8 cellular contexts compared by ENCODE assay signal in the genomic region with DNA sequence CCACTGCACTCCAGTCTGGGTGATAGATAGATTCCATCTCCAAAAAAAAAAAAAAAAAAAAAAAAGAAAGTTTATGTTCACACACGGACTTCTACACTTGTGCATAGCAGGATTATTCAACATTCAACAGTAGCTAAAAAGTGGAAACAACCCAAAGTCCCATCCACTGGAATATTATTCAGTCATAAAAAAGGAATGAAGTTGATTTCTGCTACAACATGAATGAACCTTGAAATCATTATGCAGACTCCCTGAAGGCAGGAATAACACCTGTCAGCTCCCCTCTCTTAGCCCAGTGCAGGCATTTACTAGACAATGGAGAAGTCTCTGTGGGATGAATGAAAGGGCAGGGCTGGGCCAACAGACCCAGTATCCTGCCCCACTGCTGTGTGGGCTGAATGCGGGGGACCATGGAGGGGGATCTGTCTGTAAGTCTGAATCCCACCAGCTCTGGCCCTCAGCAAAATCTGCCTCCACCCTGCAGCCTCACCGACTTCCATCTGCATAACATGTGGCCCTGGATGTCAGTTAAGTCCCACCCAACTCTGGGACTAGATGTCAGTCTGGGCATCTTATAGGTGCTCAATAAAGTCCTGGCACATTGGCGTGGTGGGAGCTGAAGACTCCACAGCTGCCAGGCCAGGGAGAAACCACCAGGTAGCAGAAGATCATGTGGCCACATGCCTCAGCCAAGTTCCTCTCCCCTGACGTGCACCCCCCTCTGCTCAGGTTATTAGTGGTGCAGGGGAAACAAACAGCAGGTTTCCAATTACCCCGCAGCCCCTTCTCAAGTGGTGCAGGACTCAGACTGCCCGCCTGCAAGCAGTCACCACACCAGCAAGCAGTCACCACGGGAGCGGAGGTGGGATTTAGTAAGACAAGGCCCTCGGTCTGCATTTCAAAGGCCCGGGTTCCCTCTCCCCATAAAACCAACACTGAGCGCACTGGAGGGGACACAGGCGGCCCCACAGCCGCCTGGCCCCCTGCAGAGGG. TPM values are rescaled to one million over a fixed set of nuclear protein-coding genes. Genes with fewer than 3 reads are reported as not detected.
DNase-seq lines count a peak whose midpoint lies in the region; ATAC-seq, FAIRE-seq and TF ChIP-seq lines count a peak whose summit lies in the region.

No MANE protein-coding gene starts in this region.

- H3K36me3 ChIP-seq in astrocyte (ENCODE audit: insufficient read depth, low read length), result no peaks in the 10 kb centered on the region
- H3K36me3 ChIP-seq in lung (ENCODE audit: control insufficient read depth in 2 of 2, insufficient read depth in 2 of 2, low read length in 2 of 2), result no peaks in the 10 kb centered on the region
- peaks cover 12% of the 10 kb centered on the region for H3K36me3 ChIP-seq in upper lobe of right lung

- H4K20me1 ChIP-seq in astrocyte (ENCODE audit: insufficient read depth, low read length), result no peaks in the 10 kb centered on the region

- H3K4me3 ChIP-seq in astrocyte (ENCODE audit: insufficient read depth, low read depth, low read length) (no peak overlapping the region), lung (no peak overlapping the region), upper lobe of right lung (peak overlapping the region; percentile 34)

- H3K27me3 ChIP-seq in astrocyte (ENCODE audit: insufficient read depth, low read length), result no peaks in the 10 kb centered on the region
- no peaks in the 10 kb centered on the region for H3K27me3 ChIP-seq in lung (ENCODE audit: control insufficient read depth, insufficient read depth)
- H3K27me3 ChIP-seq in upper lobe of right lung, result no peaks in the 10 kb centered on the region

- no peak for ATAC-seq in lung (ENCODE audit: insufficient read depth, low FRiP score)
- no peak for ATAC-seq in upper lobe of right lung
- no peak for ATAC-seq in GM18861 (IDR thresholded peaks at IDR 0.05; ENCODE audit: unreplicated experiment)

- H3K79me2 ChIP-seq in astrocyte (ENCODE audit: insufficient read depth, low read length), result peaks cover 6% of the 10 kb centered on the region

- 39 to 62% methylated on average over 14 of the region's 14 CpGs for WGBS in lung, 2 donors

- H2AFZ ChIP-seq in astrocyte (ENCODE audit: low read depth, low read length), result no peak overlapping the region

- H3K4me2 ChIP-seq in astrocyte (ENCODE audit: low read length), result peak overlapping the region; percentile 91

- peak overlapping the region; percentile 38 for H3K9ac ChIP-seq in astrocyte (ENCODE audit: low read length)

- TF ChIP-seq CTCF in astrocyte (IDR thresholded peaks at IDR 0.05; ENCODE audit: insufficient read depth, low read depth, low read length) (no peak), lung (IDR thresholded peaks at IDR 0.05; ENCODE audit: control extremely low read depth, extremely low read depth) (no peak), upper lobe of right lung (IDR thresholded peaks at IDR 0.05) (no peak)

- FAIRE-seq in astrocyte (lab: Jason Lieb, UNC), result no peak

- peak; percentile 38 for DNase-seq in activated naive CD4-positive, alpha-beta T cell treated with anti-CD3 and anti-CD28 coated beads, Interleukin-2, amount 10 ng/mL, durations not matched to agents 7 days and 5 days
- no peak for DNase-seq in activated naive CD4-positive, alpha-beta T cell (lab: John Stamatoyannopoulos, UW)
- DNase-seq in astrocyte (ENCODE audit: low read depth) (no peak), lung (ENCODE audit: low spot score) (no peak), upper lobe of right lung (no peak), occipital lobe (lab: John Stamatoyannopoulos, UW) (no peak), GDM1 (lab: John Stamatoyannopoulos, UW) (no peak)

- H3K4me1 ChIP-seq in astrocyte (ENCODE audit: insufficient read depth, low read length), result peaks cover 47% of the 10 kb centered on the region
- H3K4me1 ChIP-seq in lung (ENCODE audit: control insufficient read depth in 2 of 2, insufficient read depth in 2 of 2, low read length in 2 of 2), result peaks cover 12 to 22% of the 10 kb centered on the region in 2 donors
- H3K4me1 ChIP-seq in upper lobe of right lung, result peaks cover 54% of the 10 kb centered on the region

- peak overlapping the region; percentile 97 for H3K27ac Mint-ChIP-seq in activated naive CD4-positive, alpha-beta T cell treated with anti-CD3 and anti-CD28 coated beads, Interleukin-2, amount 10 ng/mL, durations not matched to agents 7 days and 5 days
- peak overlapping the region; percentile 78 for H3K27ac Mint-ChIP-seq in astrocyte (ENCODE audit: unreplicated experiment)

- intact Hi-C loops in upper lobe of right lung (cut with DNase I), result loop anchor here (10.0 kb wide), 1 partner anchor 53 kb away; no protein-coding TSS in a partner anchor

- H3K27me3 Mint-ChIP-seq in activated naive CD4-positive, alpha-beta T cell treated with anti-CD3 and anti-CD28 coated beads, Interleukin-2, amount 10 ng/mL, durations not matched to agents 7 days and 5 days, result peaks cover 4% of the 10 kb centered on the region
- peaks cover 4% of the 10 kb centered on the region for H3K27me3 Mint-ChIP-seq in astrocyte (ENCODE audit: low read depth, unreplicated experiment)

- peak overlapping the region; percentile 46 for H3K4me3 Mint-ChIP-seq in activated naive CD4-positive, alpha-beta T cell treated with anti-CD3 and anti-CD28 coated beads, Interleukin-2, amount 10 ng/mL, durations not matched to agents 7 days and 5 days
- no peak overlapping the region for H3K4me3 Mint-ChIP-seq in astrocyte (ENCODE audit: unreplicated experiment)

- peaks cover 42% of the 10 kb centered on the region for H3K4me1 Mint-ChIP-seq in activated naive CD4-positive, alpha-beta T cell treated with anti-CD3 and anti-CD28 coated beads, Interleukin-2, amount 10 ng/mL, durations not matched to agents 7 days and 5 days
- H3K4me1 Mint-ChIP-seq in astrocyte (ENCODE audit: low read depth, unreplicated experiment), result peaks cover 40% of the 10 kb centered on the region

- H3K9me3 ChIP-seq in astrocyte (ENCODE audit: insufficient read depth, low read depth, low read length), result no peaks in the 10 kb centered on the region
- H3K9me3 ChIP-seq in lung (ENCODE audit: control insufficient read depth in 2 of 2, insufficient read depth in 1 of 2, low read length in 1 of 2), result no peaks in the 10 kb centered on the region
- no peaks in the 10 kb centered on the region for H3K9me3 ChIP-seq in upper lobe of right lung

- H3K9me3 Mint-ChIP-seq in activated naive CD4-positive, alpha-beta T cell treated with anti-CD3 and anti-CD28 coated beads, Interleukin-2, amount 10 ng/mL, durations not matched to agents 7 days and 5 days, result no peaks in the 10 kb centered on the region
- no peaks in the 10 kb centered on the region for H3K9me3 Mint-ChIP-seq in astrocyte (ENCODE audit: unreplicated experiment)

- H3K27ac ChIP-seq in astrocyte (ENCODE audit: low read depth, low read length) (peak overlapping the region; percentile 45), lung (ENCODE audit: low read depth in 1 of 2, low read length in 1 of 2) (peak overlapping the region; percentile 37 to 91), upper lobe of right lung (peak overlapping the region; percentile 98)

- peaks cover 34% of the 10 kb centered on the region for H3K36me3 Mint-ChIP-seq in activated naive CD4-positive, alpha-beta T cell treated with anti-CD3 and anti-CD28 coated beads, Interleukin-2, amount 10 ng/mL, durations not matched to agents 7 days and 5 days
- peaks cover 1% of the 10 kb centered on the region for H3K36me3 Mint-ChIP-seq in astrocyte (ENCODE audit: low read depth, unreplicated experiment)

- CTCF ChIA-PET in activated naive CD4-positive, alpha-beta T cell treated with anti-CD3 and anti-CD28 coated beads, Interleukin-2, amount 10 ng/mL, durations not matched to agents 7 days and 5 days (lab: Charles Lee), result interaction anchor here (0.6 to 14.2 kb wide), 6 partner anchors 9 to 267 kb away, joined by 3 to 460 read pairs (median 4); partner anchors contain the start of gene ZFP36L2

RNA-seq across cellular contexts. Expression of gene ZFP36L2, which starts 8.9 kb away (rescaled TPM):
- total RNA-seq in astrocyte (44.5 and 49.5 TPM in 2 replicates), lung (100 to 1,000 TPM in 1 of 2 donors, 10 to 100 TPM in 1; 63.1 to 110 TPM), upper lobe of right lung (139 TPM), occipital lobe (2.5 TPM)
- 10 to 100 TPM; 38.3 to 70.1 TPM for polyA plus RNA-seq in lung

Comparison
In these comparisons a context has a peak if more than half of its experiments do, and no peak if none do; other contexts are left out.
1. H3K27ac ChIP-seq: peak in every context shown above with its lines; median percentile 98 in upper lobe of right lung; 64 in lung; 45 in astrocyte.
2. RNA of gene ZFP36L2, which starts 8.9 kb away (total RNA-seq): 139 TPM in upper lobe of right lung (single experiment), 63.1 to 110 TPM in lung and 44.5 to 49.5 TPM in astrocyte; 2.5 TPM in occipital lobe (single experiment); every median in the first group is over 10 times any median in the second.